In genomic region chr1:206809504-206810084, GRCh38 we compare ENCODE assay signal across 9 cellular contexts. TPM values are rescaled to one million over a fixed set of nuclear protein-coding genes. Genes with fewer than 3 reads are reported as not detected.
DNase-seq lines count a peak whose midpoint lies in the region; ATAC-seq and TF ChIP-seq lines count a peak whose summit lies in the region.
"Had no signal": no experiment of that assay in that cellular context is flagged by ENCODE, and none has a peak within 500 bp of the region (broad histone marks: within the 10 kb centered on the region; RNA-seq: fewer than 3 reads in every experiment).

No MANE protein-coding gene starts in this region.

- H2AFZ ChIP-seq in GM23248, result no peak overlapping the region

- H3K4me1 ChIP-seq in GM23248 (ENCODE audit: insufficient read depth) (0 out of 2 replicates have a peak, but pooled peaks cover 1% of the 10 kb centered on the region), RWPE2 (ENCODE audit: insufficient read depth, poor library complexity, severe bottlenecking) (no peaks in the 10 kb centered on the region), ovary (ENCODE audit: insufficient read depth) (no peaks in the 10 kb centered on the region)

- POLR2A ChIA-PET in BJ (lab: Charles Lee), result no interaction called here

- ATAC-seq in RWPE2 (ENCODE audit: low read depth) (peak; percentile 79), esophagus mucosa (peak; percentile 47), GM18868 (IDR thresholded peaks at IDR 0.05; ENCODE audit: unreplicated experiment) (no peak), GM18505 (IDR thresholded peaks at IDR 0.05; ENCODE audit: unreplicated experiment) (no peak)
- peak; percentile 58 for ATAC-seq in stimulated activated naive CD8-positive, alpha-beta T cell treated with anti-CD3 and anti-CD28 coated beads, Interleukin-15, Interleukin-2, amounts not matched to agents 100 U/mL and 50 U/mL, for 24 hours

- no peaks in the 10 kb centered on the region for H3K9me3 ChIP-seq in GM23248 (ENCODE audit: low read depth)
- no peaks in the 10 kb centered on the region for H3K9me3 ChIP-seq in RWPE2 (ENCODE audit: severe bottlenecking)
- H3K9me3 ChIP-seq in ovary, result no peaks in the 10 kb centered on the region

- no peak overlapping the region for H3K9ac ChIP-seq in GM23248

- H3K36me3 ChIP-seq in BJ (ENCODE audit: control insufficient read depth, insufficient read depth, low read length) (no peaks in the 10 kb centered on the region), GM23248 (ENCODE audit: low read depth) (no peaks in the 10 kb centered on the region), RWPE2 (ENCODE audit: low read depth) (no peaks in the 10 kb centered on the region), ovary (no peaks in the 10 kb centered on the region)
- H3K36me3 ChIP-seq: upper lobe of left lung had no signal

- H3K27ac ChIP-seq in GM23248 (no peak overlapping the region), RWPE2 (ENCODE audit: poor library complexity, severe bottlenecking) (no peak overlapping the region), ovary (no peak overlapping the region)
- H3K27ac ChIP-seq: upper lobe of left lung had no signal

- whole genome bisulfite sequencing in GM23248 (ENCODE audit: low coverage in 1 of 2, low lambda C conversion rate in 2 of 2, missing lambda C conversion rate in 2 of 2), 2 experiments, result 55 to 64% methylated on average over 4 of the region's 4 CpGs
- WGBS in ovary, 3 donors, result 72 to 82% (median 73%) methylated on average over 4 of the region's 4 CpGs

- intact Hi-C loops in ovary (cut with DNase I), result no loop called here

- H3K27me3 ChIP-seq in BJ (ENCODE audit: control insufficient read depth, insufficient read depth, low read length) (0 out of 2 replicates have a peak, but pooled peaks cover 1% of the 10 kb centered on the region), GM23248 (replicated peaks; ENCODE audit: insufficient read depth) (no peaks in the 10 kb centered on the region), RWPE2 (ENCODE audit: insufficient read depth, poor library complexity, severe bottlenecking) (no peaks in the 10 kb centered on the region), ovary (no peaks in the 10 kb centered on the region)
- H3K27me3 ChIP-seq: upper lobe of left lung had no signal

- in situ Hi-C loops in GM23248 (cut with MboI), result no loop called here

- no peaks in the 10 kb centered on the region for H3F3A ChIP-seq in GM23248 (ENCODE audit: insufficient read depth)

- TF ChIP-seq EP300 in ovary (IDR thresholded peaks at IDR 0.05), result no peak

- H3K4me2 ChIP-seq in GM23248 (ENCODE audit: unreplicated experiment), result no peak overlapping the region

- CTCF ChIA-PET in BJ (lab: Yijun Ruan, JAX), result interaction anchor here (0.6 to 8.8 kb wide), 49 partner anchors 7 to 320 kb away, joined by 3 to 127 read pairs (median 5); partner anchors contain the start of genes DYRK3, IL19, IL20 and IL24

- H3K4me3 ChIP-seq in BJ (ENCODE audit: low read depth, low read length), result no peak overlapping the region
- H3K4me3 ChIP-seq in GM23248, result no peak overlapping the region
- no peak overlapping the region for H3K4me3 ChIP-seq in RWPE2 (ENCODE audit: severe bottlenecking)
- H3K4me3 ChIP-seq in ovary, result no peak overlapping the region
- H3K4me3 ChIP-seq: upper lobe of left lung had no signal

- TF ChIP-seq POLR2A in ovary (IDR thresholded peaks at IDR 0.05) (no peak), GM18505 (IDR thresholded peaks at IDR 0.05; ENCODE audit: borderline replicate concordance, extremely low read depth, insufficient read depth, insufficient read length) (no peak)

- no peaks in the 10 kb centered on the region for H3K79me2 ChIP-seq in GM23248 (ENCODE audit: insufficient read depth)

- DNase-seq in BJ (ENCODE audit: low read depth) (no peak), GM23248 (peak; percentile 59), RWPE2 (ENCODE audit: low spot score) (no peak), ovary (no peak)
- DNase-seq in stimulated activated naive CD8-positive, alpha-beta T cell treated with anti-CD3 and anti-CD28 coated beads, Interleukin-15, Interleukin-2, amounts not matched to agents 100 U/mL and 50 U/mL, for 24 hours, result no peak

- no peaks in the 10 kb centered on the region for H4K20me1 ChIP-seq in GM23248 (ENCODE audit: insufficient read depth)

- TF ChIP-seq CTCF in BJ (IDR thresholded peaks at IDR 0.05; ENCODE audit: insufficient read depth, low read depth, low read length) (peak; percentile 68), RWPE2 (IDR thresholded peaks at IDR 0.05; ENCODE audit: poor library complexity, severe bottlenecking) (peak; percentile 78), ovary (IDR thresholded peaks at IDR 0.05) (no peak)

- H3K9me2 ChIP-seq in GM23248 (ENCODE audit: insufficient read depth), result no peaks in the 10 kb centered on the region

RNA-seq across cellular contexts. Expression of gene IL10, which starts 37.3 kb away (rescaled TPM):
- not detected in 2 replicates for polyA plus RNA-seq in BJ (2011; rRNA removed)
- not detected in 2 replicates for polyA minus RNA-seq in BJ (2011; rRNA and poly(A)+ RNA removed)
- total RNA-seq in GM23248 (2014; rRNA removed; shearing (Covaris generic)), result not detected in 2 replicates
- polyA plus RNA-seq in GM23248 (2016; fragmentation: Nextera tagmentation; extraction: Ambion mirVana), result not detected in 2 replicates
- 0.84 TPM for total RNA-seq in esophagus mucosa
- total RNA-seq in ovary, result 1 to 10 TPM in 3 of 7 donors, under 1 TPM in 3, not detected in 1; 0.25 to 2.7 (median 0.94) TPM
- 1 to 10 TPM; 3.2 to 4.0 TPM for polyA plus RNA-seq in ovary

RNA-seq across cellular contexts. Expression of gene IL19, which starts 39.0 kb away (rescaled TPM):
- polyA plus RNA-seq in BJ (2011; rRNA removed), result not detected in 2 replicates
- not detected in 2 replicates for polyA minus RNA-seq in BJ (2011; rRNA and poly(A)+ RNA removed)
- total RNA-seq in GM23248 (2014; rRNA removed; shearing (Covaris generic)), result not detected in 2 replicates
- not detected in 2 replicates for polyA plus RNA-seq in GM23248 (2016; fragmentation: Nextera tagmentation; extraction: Ambion mirVana)
- total RNA-seq in esophagus mucosa, result 5.5 TPM
- not detected for total RNA-seq in ovary
- not detected for polyA plus RNA-seq in ovary
- total RNA-seq: upper lobe of left lung had no signal

RNA-seq across cellular contexts. Expression of gene IL20, which starts 55.8 kb away (rescaled TPM):
- polyA plus RNA-seq in BJ (2011; rRNA removed) (not detected in 2 replicates), GM23248 (2016; fragmentation: Nextera tagmentation; extraction: Ambion mirVana) (not detected in 2 replicates), ovary (under 1 TPM in 1 of 2 donors, not detected in 1; 0.30 TPM)
- polyA minus RNA-seq in BJ (2011; rRNA and poly(A)+ RNA removed), result not detected in 2 replicates
- 0.25 TPM in 1 of 2 replicates, not detected in the other for total RNA-seq in GM23248 (2014; rRNA removed; shearing (Covaris generic))
- total RNA-seq in esophagus mucosa (not detected), ovary (1 to 10 TPM in 1 of 7 donors, not detected in 6; 2.6 TPM)
- total RNA-seq: upper lobe of left lung had no signal

Comparison
In these comparisons a context has a peak if more than half of its experiments do, and no peak if none do; other contexts are left out.
1. CTCF ChIP-seq: peak in BJ (single experiment) and RWPE2 (single experiment); none in ovary (0 of 3).
2. ATAC-seq: peak in RWPE2 (single experiment), esophagus mucosa (single experiment) and stimulated activated naive CD8-positive, alpha-beta T cell treated with anti-CD3 and anti-CD28 coated beads, Interleukin-15, Interleukin-2, amounts not matched to agents 100 U/mL and 50 U/mL, for 24 hours (single experiment); none in GM18868 (single experiment) and GM18505 (single experiment).